Comparison of ENCODE assay signal across 12 cellular contexts in genomic region chr19:17109300-17109699, GRCh38. TPM values are rescaled to one million over a fixed set of nuclear protein-coding genes. Genes with fewer than 3 reads are reported as not detected.
DNase-seq lines count a peak whose midpoint lies in the region; ATAC-seq, FAIRE-seq and TF ChIP-seq lines count a peak whose summit lies in the region.
"Had no signal": no experiment of that assay in that cellular context is flagged by ENCODE, and none has a peak within 500 bp of the region (broad histone marks: within the 10 kb centered on the region; RNA-seq: fewer than 3 reads in every experiment).

No MANE protein-coding gene starts in this region.

- H3K4me3 Mint-ChIP-seq in immature natural killer cell, result peak overlapping the region in 3 of 5 donors; percentile 18 to 55 (median 41)
- peak overlapping the region; percentile 79 to 80 for H3K4me3 Mint-ChIP-seq in stimulated activated naive B cell treated with anti-CD40 and anti-IgM and Interleukin-4, amounts not matched to agents 10 μg/mL and 1 μg/mL and 100 μg/mL, for 72 hours

- FAIRE-seq in H54 (lab: Jason Lieb, UNC), result no peak

- peak overlapping the region; percentile 45 for H3K4me3 ChIP-seq in GM12865 (ENCODE audit: low read depth, low read length)
- H3K4me3 ChIP-seq: SJSA1 had no signal

- no peak for ATAC-seq in stimulated activated naive B cell treated with anti-CD40 and anti-IgM and Interleukin-4, amounts not matched to agents 10 μg/mL and 1 μg/mL and 100 μg/mL, for 72 hours (replicated peaks)
- no peak for ATAC-seq in GM21825 (IDR thresholded peaks at IDR 0.05; ENCODE audit: unreplicated experiment)

- POLR2A ChIA-PET in RWPE1 (lab: Yijun Ruan, JAX; ENCODE audit: low non-redundant PET), result no interaction called here

- TF ChIP-seq CTCF in GM12865 (IDR thresholded peaks at IDR 0.05; ENCODE audit: insufficient read depth, low read depth, low read length, missing control alignments), result no peak
- no peak for TF ChIP-seq CTCF in RWPE1 (conservative IDR thresholded peaks at IDR 0.05; ENCODE audit: low read depth)

- TF ChIP-seq POLR2A in H54 (IDR thresholded peaks at IDR 0.05; ENCODE audit: low read depth, low read length), result no peak

- DNase-seq in GM12865 (ENCODE audit: low read depth), result no peak
- no peak for DNase-seq in RWPE1 (ENCODE audit: low spot score)
- DNase-seq in immature natural killer cell, result no peak
- no peak for DNase-seq in stimulated activated naive B cell treated with anti-CD40 and anti-IgM and Interleukin-4, amounts not matched to agents 10 μg/mL and 1 μg/mL and 100 μg/mL, for 72 hours
- DNase-seq in NCI-H226, result no peak
- no peak for DNase-seq in H54 (ENCODE audit: insufficient read length, low spot score)
- no peak for DNase-seq in islet precursor cell
- DNase-seq: activated gamma-delta T cell treated with Interleukin-2 at 50 U/mL for 16 hours, cortex of kidney, NCI-H524 had no signal

- peak overlapping the region in 5 of 6 donors; percentile 64 to 84 (median 81) for H3K27ac Mint-ChIP-seq in immature natural killer cell
- peak overlapping the region; percentile 96 for H3K27ac Mint-ChIP-seq in stimulated activated naive B cell treated with anti-CD40 and anti-IgM and Interleukin-4, amounts not matched to agents 10 μg/mL and 1 μg/mL and 100 μg/mL, for 72 hours

- no peaks in the 10 kb centered on the region for H3K9me3 Mint-ChIP-seq in immature natural killer cell
- peaks cover 0 to 1% of the 10 kb centered on the region in 2 donors for H3K9me3 Mint-ChIP-seq in stimulated activated naive B cell treated with anti-CD40 and anti-IgM and Interleukin-4, amounts not matched to agents 10 μg/mL and 1 μg/mL and 100 μg/mL, for 72 hours

- peaks cover 2 to 8% (median 3%) of the 10 kb centered on the region in 3 donors for H3K27me3 Mint-ChIP-seq in immature natural killer cell (ENCODE audit: low read depth in 3 of 3)
- H3K27me3 Mint-ChIP-seq in stimulated activated naive B cell treated with anti-CD40 and anti-IgM and Interleukin-4, amounts not matched to agents 10 μg/mL and 1 μg/mL and 100 μg/mL, for 72 hours, result no peaks in the 10 kb centered on the region

- CTCF ChIA-PET in RWPE1 (lab: Yijun Ruan, JAX), result no interaction called here

- peak overlapping the region; percentile 93 for H3K27ac ChIP-seq in RWPE1
- H3K27ac ChIP-seq: SJSA1 had no signal

- peaks cover 70 to 82% of the 10 kb centered on the region in 2 donors for H3K4me1 Mint-ChIP-seq in immature natural killer cell
- peaks cover 72 to 97% of the 10 kb centered on the region in 2 donors for H3K4me1 Mint-ChIP-seq in stimulated activated naive B cell treated with anti-CD40 and anti-IgM and Interleukin-4, amounts not matched to agents 10 μg/mL and 1 μg/mL and 100 μg/mL, for 72 hours

- H3K36me3 Mint-ChIP-seq in immature natural killer cell, result peaks cover 3 to 14% (median 6%) of the 10 kb centered on the region in 3 donors
- peaks cover 67 to 72% of the 10 kb centered on the region in 2 donors for H3K36me3 Mint-ChIP-seq in stimulated activated naive B cell treated with anti-CD40 and anti-IgM and Interleukin-4, amounts not matched to agents 10 μg/mL and 1 μg/mL and 100 μg/mL, for 72 hours

RNA-seq across cellular contexts. Expression of gene MYO9B, which starts 33.7 kb away (rescaled TPM):
- polyA plus RNA-seq in immature natural killer cell, result 10 to 100 TPM in 1 of 3 donors, 1 to 10 TPM in 2; 5.9 to 33.8 (median 6.0) TPM

RNA-seq across cellular contexts. Expression of gene HAUS8, which starts 34.0 kb away (rescaled TPM):
- 1 to 10 TPM; 1.0 to 9.8 (median 4.9) TPM for polyA plus RNA-seq in immature natural killer cell
